In genomic region chr11:62546244-62546936, GRCh38 we compare ENCODE assay signal across 1 cellular context.
TF ChIP-seq lines count a peak whose summit lies in the region.

Gene AHNAK (minus strand): TSS chr11:62546806. CDS start chr11:62536098, 10,708 bp downstream.

TF ChIP-seq in liver, 16 proteins besides CTCF, POLR2A, EP300 and RAD21 (continued from another document):
- no peak for TF ChIP-seq REST (IDR thresholded peaks at IDR 0.05)
- TF ChIP-seq MAX (IDR thresholded peaks at IDR 0.05): no peak
- no peak for TF ChIP-seq ZBTB33 (IDR thresholded peaks at IDR 0.05)
- no peak for TF ChIP-seq FOXA2 (IDR thresholded peaks at IDR 0.05)
- TF ChIP-seq TAF1 (conservative IDR thresholded peaks at IDR 0.05): no peak
- no peak for TF ChIP-seq RXRA (IDR thresholded peaks at IDR 0.05)
- no peak for TF ChIP-seq NR2F2 (IDR thresholded peaks at IDR 0.05)
